ENCODE assay signal across 10 cellular contexts in the genomic region with DNA sequence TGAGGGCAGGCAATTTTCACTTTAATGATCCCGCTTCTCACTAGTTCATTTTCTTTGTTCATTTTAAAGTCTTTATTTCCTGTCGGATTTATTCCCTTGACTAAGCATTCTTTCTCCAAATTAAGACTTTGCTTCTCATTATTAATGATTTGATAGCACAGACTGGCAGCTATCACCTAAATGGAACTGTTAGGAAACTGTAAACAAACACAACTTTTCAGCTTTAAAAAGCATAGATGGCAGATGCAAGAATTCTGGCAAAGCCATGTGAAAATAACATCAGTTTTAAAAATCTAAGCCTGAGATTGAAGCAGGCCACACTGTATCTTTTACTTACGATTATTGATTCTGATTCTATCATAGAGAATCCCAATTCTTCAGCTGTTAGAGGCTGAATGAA.
"Had no signal": no experiment of that assay in that cellular context is flagged by ENCODE, and none has a peak within 500 bp of the region (broad histone marks: within the 10 kb centered on the region; RNA-seq: fewer than 3 reads in every experiment).

No MANE protein-coding gene starts in this region.

- DNase-seq: GM23248, GOT3, H7, HFFc6, IMR-90, KG1 had no signal

- H3K27ac Mint-ChIP-seq: HFFc6 had no signal

- H2AFZ ChIP-seq: GM23248 had no signal

- H3K27ac ChIP-seq: GM23248, HL-60 had no signal

- ATAC-seq: HCT116, K562 had no signal

- H3K9me3 ChIP-seq: HAP-1 had no signal

- H3K9ac ChIP-seq: GM23248 had no signal

- H3K4me3 Mint-ChIP-seq: HFFc6 had no signal

- H3K36me3 ChIP-seq: HAP-1 had no signal

- H3K4me1 ChIP-seq: HAP-1 had no signal

- H3K4me3 ChIP-seq: GM23248, HAP-1, K562 had no signal
